17 cellular contexts compared by ENCODE assay signal in the genomic region with DNA sequence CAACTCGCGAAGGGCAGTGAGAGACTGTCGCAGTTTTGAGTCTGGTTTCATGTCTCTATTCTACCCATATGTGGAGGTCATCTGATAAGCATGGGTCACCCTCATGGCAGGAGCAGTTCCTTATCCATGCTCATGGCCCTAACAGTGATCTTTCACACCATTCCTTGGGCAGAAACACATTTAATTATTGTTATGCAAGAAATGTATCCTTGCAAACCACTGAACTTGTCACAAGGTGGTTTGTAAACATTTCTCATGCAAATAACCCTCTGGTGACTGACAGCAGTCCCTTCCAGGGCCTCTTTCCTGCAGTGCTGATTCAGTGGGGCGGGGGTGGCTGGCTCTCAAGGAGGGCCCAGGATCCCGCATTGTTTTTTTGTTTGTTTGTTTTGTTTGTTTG.
"Had no signal": no experiment of that assay in that cellular context is flagged by ENCODE, and none has a peak within 500 bp of the region (broad histone marks: within the 10 kb centered on the region; RNA-seq: fewer than 3 reads in every experiment).

No MANE protein-coding gene starts in this region.

- H3K27me3 ChIP-seq: sigmoid colon, suprapubic skin, upper lobe of left lung had no signal

- H3K4me3 Mint-ChIP-seq: activated CD4-positive, alpha-beta memory T cell treated with anti-CD3 and anti-CD28 coated beads for 36 hours; activated naive CD8-positive, alpha-beta T cell treated with anti-CD3 and anti-CD28 coated beads for 36 hours had no signal

- H3K4me3 ChIP-seq: left ventricle myocardium inferior, sigmoid colon, suprapubic skin, upper lobe of left lung had no signal

- H3K36me3 ChIP-seq: left ventricle myocardium inferior, sigmoid colon, suprapubic skin, upper lobe of left lung had no signal

- H3K4me1 ChIP-seq: left ventricle myocardium inferior, sigmoid colon, suprapubic skin had no signal

- H3K27ac ChIP-seq: left ventricle myocardium inferior, sigmoid colon, suprapubic skin, upper lobe of left lung had no signal

- H3K36me3 Mint-ChIP-seq: activated CD4-positive, alpha-beta memory T cell treated with anti-CD3 and anti-CD28 coated beads for 36 hours had no signal

- DNase-seq: activated CD4-positive, alpha-beta memory T cell treated with anti-CD3 and anti-CD28 coated beads for 36 hours; activated CD4-positive, CD25-positive, alpha-beta regulatory T cell treated with anti-CD3 and anti-CD28 coated beads, Interleukin-2, amount 50 U/mL, for 72 hours; activated gamma-delta T cell; activated naive CD8-positive, alpha-beta T cell treated with anti-CD3 and anti-CD28 coated beads for 36 hours; activated T-cell treated with anti-CD3 and anti-CD28 coated beads, Interleukin-2, amount 50 U/mL, for 48 hours; anterior cingulate cortex; left ventricle myocardium inferior; sigmoid colon; stimulated activated CD4-positive, alpha-beta T cell treated with anti-CD3 and anti-CD28 coated beads, Interleukin-2, amount 100 ng/mL, for 48 hours; stimulated activated CD8-positive, alpha-beta memory T cell treated with anti-CD3 and anti-CD28 coated beads, Interleukin-4, amount 100 ng/mL, for 48 hours; stimulated activated naive CD8-positive, alpha-beta T cell treated with anti-CD3 and anti-CD28 coated beads, Interleukin-15, Interleukin-2, amounts not matched to agents 100 U/mL and 50 U/mL, for 24 hours; T-helper 2 cell had no signal

- H3K27me3 Mint-ChIP-seq: activated naive CD8-positive, alpha-beta T cell treated with anti-CD3 and anti-CD28 coated beads for 36 hours had no signal

- H3K27ac Mint-ChIP-seq: activated CD4-positive, alpha-beta memory T cell treated with anti-CD3 and anti-CD28 coated beads for 36 hours; activated naive CD8-positive, alpha-beta T cell treated with anti-CD3 and anti-CD28 coated beads for 36 hours had no signal

- FAIRE-seq: keratinocyte, TTC549 had no signal

- H3K9me3 ChIP-seq: left ventricle myocardium inferior, sigmoid colon, suprapubic skin, upper lobe of left lung had no signal

- ATAC-seq: esophagus mucosa; stimulated activated naive CD8-positive, alpha-beta T cell treated with anti-CD3 and anti-CD28 coated beads, Interleukin-15, Interleukin-2, amounts not matched to agents 100 U/mL and 50 U/mL, for 24 hours had no signal
